In the genomic region with DNA sequence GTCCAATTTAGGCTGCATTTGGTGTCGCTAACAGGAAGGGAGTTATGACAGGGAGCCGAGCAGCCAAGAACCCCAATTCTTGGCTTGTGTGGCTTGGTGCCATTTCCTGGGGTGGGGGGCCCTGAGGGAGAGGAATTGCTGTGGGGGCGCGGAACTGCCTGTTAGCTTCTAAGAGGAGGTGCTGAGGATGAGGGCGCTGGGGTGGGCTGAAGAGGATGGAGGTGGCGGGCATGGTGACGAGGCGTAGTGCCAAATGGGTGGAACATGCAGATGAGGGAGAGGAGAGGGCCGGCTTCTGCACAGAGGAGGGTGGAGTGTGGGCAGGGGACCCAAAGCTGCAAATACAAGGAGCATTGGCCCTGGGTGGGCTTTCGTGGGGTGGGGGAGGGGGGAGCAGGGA, we compare ENCODE assay signal across 18 cellular contexts. TPM values are rescaled to one million over a fixed set of nuclear protein-coding genes. Genes with fewer than 3 reads are reported as not detected.
DNase-seq lines count a peak whose midpoint lies in the region; ATAC-seq, FAIRE-seq and TF ChIP-seq lines count a peak whose summit lies in the region.
"Had no signal": no experiment of that assay in that cellular context is flagged by ENCODE, and none has a peak within 500 bp of the region (broad histone marks: within the 10 kb centered on the region; RNA-seq: fewer than 3 reads in every experiment).

No MANE protein-coding gene starts in this region.

- H3K18ac ChIP-seq in neuronal stem cell (ENCODE audit: low read length), result peak overlapping the region; percentile 36

- H3K36me3 Mint-ChIP-seq in T-helper 1 cell treated with Interleukin-12 subunit alpha and Interleukin-12 subunit beta and Interleukin-4 antibody, amounts not matched to agents 30 μg/mL and 1 μg/mL, for 36 hours (ENCODE audit: low read depth), result peaks cover 7% of the 10 kb centered on the region
- H3K36me3 Mint-ChIP-seq in HFFc6 (ENCODE audit: low read depth), result no peaks in the 10 kb centered on the region
- peaks cover 4% of the 10 kb centered on the region for H3K36me3 Mint-ChIP-seq in effector memory CD8-positive, alpha-beta T cell (ENCODE audit: insufficient read depth)

- POLR2A ChIA-PET in OCI-LY7 (lab: Charles Lee), result interaction anchor here (1.1 kb wide), 1 partner anchor 22 kb away, joined by 3 read pairs; no protein-coding TSS in a partner anchor

- peak overlapping the region; percentile 18 for H3K27ac Mint-ChIP-seq in T-helper 1 cell treated with Interleukin-12 subunit alpha and Interleukin-12 subunit beta and Interleukin-4 antibody, amounts not matched to agents 30 μg/mL and 1 μg/mL, for 36 hours
- peak overlapping the region; percentile 17; the same call in 1 of the 2 replicates for H3K27ac Mint-ChIP-seq in HFFc6
- peak overlapping the region; percentile 84 for H3K27ac Mint-ChIP-seq in effector memory CD8-positive, alpha-beta T cell
- H3K27ac Mint-ChIP-seq: GM23338 had no signal

- DNase-seq in T-helper 1 cell (no peak), HFFc6 (no peak), neuronal stem cell (ENCODE audit: low spot score) (no peak), GM12891 (ENCODE audit: insufficient read length, low spot score) (no peak), OCI-LY7 (ENCODE audit: low spot score) (no peak), inferior parietal cortex (ENCODE audit: extremely low spot score) (no peak)
- DNase-seq in effector memory CD8-positive, alpha-beta T cell, result no peak
- DNase-seq: DMS 273 treated with DMSO at 0.1 percent for 48 hours, Kasumi-1, NCI-H1930, NCI-H2171 treated with DMSO at 0.1 percent for 48 hours, NCI-H510A, Peyer's patch had no signal

- intact Hi-C loops in OCI-LY7 (cut with micrococcal nuclease; ENCODE audit: unreplicated experiment), result no loop called here

- BruUV-seq in OCI-LY7 (replicated peaks; lab: Mats Ljungman, UMichigan), result no TSS peak

- H3K27ac ChIP-seq in neuronal stem cell (replicated peaks; ENCODE audit: low read length) (no peak overlapping the region), OCI-LY7 (ENCODE audit: low read depth, low read length, poor library complexity, severe bottlenecking) (no peak overlapping the region)
- H3K27ac ChIP-seq: 22Rv1 had no signal

- no peaks in the 10 kb centered on the region for H3K27me3 Mint-ChIP-seq in T-helper 1 cell treated with Interleukin-12 subunit alpha and Interleukin-12 subunit beta and Interleukin-4 antibody, amounts not matched to agents 30 μg/mL and 1 μg/mL, for 36 hours (ENCODE audit: low read depth)
- peaks cover 2% of the 10 kb centered on the region for H3K27me3 Mint-ChIP-seq in HFFc6 (ENCODE audit: insufficient read depth)
- H3K27me3 Mint-ChIP-seq in effector memory CD8-positive, alpha-beta T cell, result no peaks in the 10 kb centered on the region

- no peaks in the 10 kb centered on the region for H3K27me3 ChIP-seq in neuronal stem cell (ENCODE audit: control insufficient read depth in 3 of 3, insufficient read depth in 3 of 3, low read depth in 1 of 3, low read length in 3 of 3)
- H3K27me3 ChIP-seq: BLaER1, Peyer's patch had no signal

- no peaks in the 10 kb centered on the region for H3K9me3 Mint-ChIP-seq in T-helper 1 cell treated with Interleukin-12 subunit alpha and Interleukin-12 subunit beta and Interleukin-4 antibody, amounts not matched to agents 30 μg/mL and 1 μg/mL, for 36 hours
- no peaks in the 10 kb centered on the region for H3K9me3 Mint-ChIP-seq in HFFc6
- no peaks in the 10 kb centered on the region for H3K9me3 Mint-ChIP-seq in effector memory CD8-positive, alpha-beta T cell
- H3K9me3 Mint-ChIP-seq: GM23338 had no signal

- TF ChIP-seq POLR2A in GM12891 (IDR thresholded peaks at IDR 0.05; ENCODE audit: low read depth, low read length), result no peak

- H3K4me3 ChIP-seq in neuronal stem cell (ENCODE audit: low read length in 2 of 2) (no peak overlapping the region), OCI-LY7 (ENCODE audit: low read depth, low read length, poor library complexity, severe bottlenecking) (no peak overlapping the region)
- H3K4me3 ChIP-seq: BLaER1, GM23338, Peyer's patch had no signal

- H2BK15ac ChIP-seq in neuronal stem cell (ENCODE audit: low read length), result no peak overlapping the region

- H2AK5ac ChIP-seq in neuronal stem cell (ENCODE audit: low read depth, low read length), result peak overlapping the region; percentile 77

- H2AFZ ChIP-seq in neuronal stem cell (ENCODE audit: low read length), result no peak overlapping the region
- no peak overlapping the region for H2AFZ ChIP-seq in OCI-LY7 (ENCODE audit: low read length)
- H2AFZ ChIP-seq: GM23338 had no signal

- H4K20me1 ChIP-seq in OCI-LY7 (ENCODE audit: insufficient read depth, low read length), result no peaks in the 10 kb centered on the region
- H4K20me1 ChIP-seq: BLaER1 had no signal

- no peak overlapping the region for H4K91ac ChIP-seq in neuronal stem cell (ENCODE audit: low read depth, low read length, poor library complexity)

- H3K4me1 Mint-ChIP-seq in T-helper 1 cell treated with Interleukin-12 subunit alpha and Interleukin-12 subunit beta and Interleukin-4 antibody, amounts not matched to agents 30 μg/mL and 1 μg/mL, for 36 hours (ENCODE audit: low read depth), result peaks cover 4% of the 10 kb centered on the region
- H3K4me1 Mint-ChIP-seq in HFFc6 (ENCODE audit: low read depth), result peaks cover 23% of the 10 kb centered on the region
- H3K4me1 Mint-ChIP-seq in effector memory CD8-positive, alpha-beta T cell (ENCODE audit: low read depth in 2 of 2), result peaks cover 3 to 13% of the 10 kb centered on the region in 2 donors

- no peak for TF ChIP-seq CTCF in HFFc6 (IDR thresholded peaks at IDR 0.05)
- no peak for TF ChIP-seq CTCF in OCI-LY7 (conservative IDR thresholded peaks at IDR 0.05; ENCODE audit: low read length)

- CTCF ChIA-PET in OCI-LY7 (lab: Charles Lee; ENCODE audit: unreplicated experiment), result no interaction called here

- no peak overlapping the region for H3K14ac ChIP-seq in neuronal stem cell (ENCODE audit: low read length)

- no peak overlapping the region for H3K4me2 ChIP-seq in neuronal stem cell (ENCODE audit: insufficient read depth, low read length, poor library complexity, severe bottlenecking)
- no peak overlapping the region for H3K4me2 ChIP-seq in OCI-LY7 (ENCODE audit: low read length)
- H3K4me2 ChIP-seq: BLaER1, GM23338 had no signal

- H3K23ac ChIP-seq in neuronal stem cell (ENCODE audit: low read depth, low read length, poor library complexity), result peak overlapping the region; percentile 70

- H3K9me2 ChIP-seq in OCI-LY7 (ENCODE audit: insufficient read depth, low read length), result no peaks in the 10 kb centered on the region

- H3K79me1 ChIP-seq in neuronal stem cell (ENCODE audit: low read depth, low read length), result peaks cover 9% of the 10 kb centered on the region

- no peak for ATAC-seq in effector memory CD8-positive, alpha-beta T cell (replicated peaks)
- ATAC-seq: GM23338 had no signal

- H3K9me3 ChIP-seq in neuronal stem cell (replicated peaks in 1 of 2; ENCODE audit: control insufficient read depth in 2 of 2, insufficient read depth in 1 of 2, low read depth in 1 of 2, low read length in 2 of 2), result peaks cover 0 to under 1% of the 10 kb centered on the region in 2 donors
- no peaks in the 10 kb centered on the region for H3K9me3 ChIP-seq in OCI-LY7 (ENCODE audit: low read length)
- H3K9me3 ChIP-seq: BLaER1, Peyer's patch had no signal

- H2BK12ac ChIP-seq in neuronal stem cell (ENCODE audit: low read length), result no peak overlapping the region

- H4K8ac ChIP-seq in neuronal stem cell (ENCODE audit: low read depth, low read length), result no peak overlapping the region

- H3K79me2 ChIP-seq in OCI-LY7 (ENCODE audit: insufficient read depth, low read depth, low read length), result no peaks in the 10 kb centered on the region

- H3K4me1 ChIP-seq in neuronal stem cell (ENCODE audit: control insufficient read depth in 2 of 2, insufficient read depth in 1 of 2, low read depth in 1 of 2, low read length in 2 of 2), result peaks cover 19 to 20% of the 10 kb centered on the region in 2 donors
- H3K4me1 ChIP-seq in OCI-LY7 (ENCODE audit: insufficient read depth, low read length, poor library complexity, severe bottlenecking), result peaks cover 40% of the 10 kb centered on the region

- no peak overlapping the region for H3K9ac ChIP-seq in neuronal stem cell (ENCODE audit: low read depth, low read length, poor library complexity)
- H3K9ac ChIP-seq: BLaER1 had no signal

- no CpG with 5 or more reads among the region's 10 CpGs for WGBS in neuronal stem cell (ENCODE audit: extremely low coverage in 2 of 2, insufficient read length in 2 of 2, insufficient replicate concordance in 1 of 2), 2 donors

- H3K36me3 ChIP-seq in neuronal stem cell (replicated peaks in 1 of 2; ENCODE audit: control insufficient read depth in 2 of 2, insufficient read depth in 2 of 2, low read length in 2 of 2), result peaks cover 12 to 66% of the 10 kb centered on the region in 2 donors
- peaks cover 8% of the 10 kb centered on the region; the same call in 1 of the 2 replicates for H3K36me3 ChIP-seq in OCI-LY7 (ENCODE audit: insufficient read depth, low read length)

- peak overlapping the region; percentile 67 for H2BK5ac ChIP-seq in neuronal stem cell (ENCODE audit: low read length)

- H2BK120ac ChIP-seq in neuronal stem cell (ENCODE audit: low read depth, low read length), result no peak overlapping the region

- no peak overlapping the region for H3K4me3 Mint-ChIP-seq in T-helper 1 cell treated with Interleukin-12 subunit alpha and Interleukin-12 subunit beta and Interleukin-4 antibody, amounts not matched to agents 30 μg/mL and 1 μg/mL, for 36 hours
- no peak overlapping the region for H3K4me3 Mint-ChIP-seq in HFFc6
- H3K4me3 Mint-ChIP-seq in effector memory CD8-positive, alpha-beta T cell, result no peak overlapping the region
- H3K4me3 Mint-ChIP-seq: GM23338 had no signal

- no peak for FAIRE-seq in GM12891 (lab: Jason Lieb, UNC)

- H3K4ac ChIP-seq in neuronal stem cell (ENCODE audit: low read length), result no peak overlapping the region

TF ChIP-seq in GM12891, 5 proteins besides CTCF, POLR2A, EP300 and RAD21 (continues in another document):
- no peak for TF ChIP-seq POU2F2 (IDR thresholded peaks at IDR 0.05; ENCODE audit: low read depth, low read length)

RNA-seq across cellular contexts. Expression of gene IER5L, which starts 27.9 kb away (rescaled TPM):
- 10 to 100 TPM; 28.5 to 45.1 (median 42.2) TPM for total RNA-seq in HFFc6 (2021; fragmentation: NEBNext Ultra II Directional; extraction: Animal tissue kit (Norgen Biotek cat#: 25700))
- 15.9 TPM for polyA plus RNA-seq in neuronal stem cell (2013, experiment 1 of 2)
- polyA plus RNA-seq in neuronal stem cell (2013, experiment 2 of 2), result 15.2 TPM
- 0.19 TPM for polyA plus RNA-seq in GM12891 (2012; ENCODE audit: low read depth, missing spikeins)
- total RNA-seq in OCI-LY7 (2014; rRNA removed; shearing (Covaris generic)), result 16.9 and 21.2 TPM in 2 replicates
- 2.8 and 3.4 TPM in 2 replicates for total RNA-seq in OCI-LY7 (2022)
- total RNA-seq: Daoy had no signal

RNA-seq across cellular contexts. Expression of gene PTPA, which starts 38.9 kb away (rescaled TPM):
- total RNA-seq in HFFc6 (2021; fragmentation: NEBNext Ultra II Directional; extraction: Animal tissue kit (Norgen Biotek cat#: 25700)), result 100 to 1,000 TPM; 153 to 170 (median 162) TPM
- polyA plus RNA-seq in neuronal stem cell (2013, experiment 1 of 2), result 74.5 TPM
- polyA plus RNA-seq in neuronal stem cell (2013, experiment 2 of 2), result 76.7 TPM
- 42.1 TPM for polyA plus RNA-seq in GM12891 (2012; ENCODE audit: low read depth, missing spikeins)
- 106 and 109 TPM in 2 replicates for total RNA-seq in OCI-LY7 (2014; rRNA removed; shearing (Covaris generic))
- 95.8 and 111 TPM in 2 replicates for total RNA-seq in OCI-LY7 (2022)

RNA-seq across cellular contexts. Expression of gene CRAT, which starts 39.5 kb away (rescaled TPM):
- total RNA-seq in HFFc6 (2021; fragmentation: NEBNext Ultra II Directional; extraction: Animal tissue kit (Norgen Biotek cat#: 25700)), result 10 to 100 TPM; 35.5 to 50.2 (median 42.6) TPM
- 12.9 TPM for polyA plus RNA-seq in neuronal stem cell (2013, experiment 1 of 2)
- 12.1 TPM for polyA plus RNA-seq in neuronal stem cell (2013, experiment 2 of 2)
- polyA plus RNA-seq in GM12891 (2012; ENCODE audit: low read depth, missing spikeins), result 1.9 TPM
- total RNA-seq in OCI-LY7 (2014; rRNA removed; shearing (Covaris generic)), result 0.26 and 1.8 TPM in 2 replicates
- total RNA-seq in OCI-LY7 (2022), result 5.3 and 6.5 TPM in 2 replicates

Comparison
In these comparisons a context has a peak if more than half of its experiments do, and no peak if none do; other contexts are left out.
1. H3K27ac Mint-ChIP-seq: peak in every context shown above with its lines; median percentile 84 in effector memory CD8-positive, alpha-beta T cell; 18 in T-helper 1 cell treated with Interleukin-12 subunit alpha and Interleukin-12 subunit beta and Interleukin-4 antibody, amounts not matched to agents 30 μg/mL and 1 μg/mL, for 36 hours; 17 in HFFc6.
2. RNA of gene CRAT, which starts 39.5 kb away (total RNA-seq): 35.5 to 50.2 TPM in HFFc6; 0.26 to 6.5 TPM in OCI-LY7; every median in the first group is over 4 times any median in the second.